In genomic region chr4:143202824-143203223, GRCh38 we compare ENCODE assay signal across 14 cellular contexts. TPM values are rescaled to one million over a fixed set of nuclear protein-coding genes. Genes with fewer than 3 reads are reported as not detected.
DNase-seq lines count a peak whose midpoint lies in the region; ATAC-seq and TF ChIP-seq lines count a peak whose summit lies in the region.
"Had no signal": no experiment of that assay in that cellular context is flagged by ENCODE, and none has a peak within 500 bp of the region (broad histone marks: within the 10 kb centered on the region; RNA-seq: fewer than 3 reads in every experiment).

No MANE protein-coding gene starts in this region.

- no peak overlapping the region for H3K27ac ChIP-seq in osteoblast (ENCODE audit: low read depth, low read length)
- H3K27ac ChIP-seq in naive thymus-derived CD4-positive, alpha-beta T cell (ENCODE audit: low read depth, low read length): no peak overlapping the region
- H3K27ac ChIP-seq: prostate gland had no signal

- CTCF ChIA-PET in naive thymus-derived CD4-positive, alpha-beta T cell (lab: Charles Lee): no interaction called here

- no peak overlapping the region for H2AFZ ChIP-seq in osteoblast (ENCODE audit: low read length)

- H3K4me3 Mint-ChIP-seq in naive thymus-derived CD4-positive, alpha-beta T cell: no peak overlapping the region
- H3K4me3 Mint-ChIP-seq: IgD-negative memory B cell, immature natural killer cell had no signal

- H3K9me3 ChIP-seq in osteoblast (ENCODE audit: low read depth, low read length): no peaks in the 10 kb centered on the region
- H3K9me3 ChIP-seq in naive thymus-derived CD4-positive, alpha-beta T cell (ENCODE audit: control insufficient read depth in 2 of 3, low read length in 3 of 3): no peaks in the 10 kb centered on the region
- H3K9me3 ChIP-seq: prostate gland had no signal

- DNase-seq in ELR (ENCODE audit: low read depth) (peak; percentile 28), NCI-H82 treated with DMSO at 0.1 percent for 48 hours (lab: John Stamatoyannopoulos, UW; ENCODE audit: unreplicated experiment) (peak; percentile 31), dermis blood vessel endothelial cell (peak; percentile 39), osteoblast (ENCODE audit: insufficient read length, low spot score, missing footprints) (no peak), G401 (ENCODE audit: low spot score) (no peak), globus pallidus (ENCODE audit: low spot score) (no peak)
- no peak for DNase-seq in naive thymus-derived CD4-positive, alpha-beta T cell
- DNase-seq: activated T-cell treated with anti-CD3 and anti-CD28 coated beads, Interleukin-2, amount 50 U/mL, for 48 hours; GDM1; immature natural killer cell; NCI-H510A had no signal

- intact Hi-C loops in naive thymus-derived CD4-positive, alpha-beta T cell (cut with micrococcal nuclease): no loop called here

- H3K4me2 ChIP-seq in osteoblast (ENCODE audit: insufficient read depth, low read length): no peak overlapping the region

- H3K27me3 Mint-ChIP-seq in naive thymus-derived CD4-positive, alpha-beta T cell: no peaks in the 10 kb centered on the region
- H3K27me3 Mint-ChIP-seq: IgD-negative memory B cell had no signal

- POLR2A ChIA-PET in naive thymus-derived CD4-positive, alpha-beta T cell (lab: Charles Lee): interaction anchor here (0.9 kb wide), 1 partner anchor 11 kb away, joined by 3 read pairs; no protein-coding TSS in a partner anchor

- H3K27me3 ChIP-seq in osteoblast (ENCODE audit: insufficient read depth, low read length): no peaks in the 10 kb centered on the region
- H3K27me3 ChIP-seq in naive thymus-derived CD4-positive, alpha-beta T cell (ENCODE audit: control insufficient read depth in 2 of 2, insufficient read depth in 2 of 2, low read length in 2 of 2): no peaks in the 10 kb centered on the region

- peak; percentile 40 for TF ChIP-seq CTCF in osteoblast (IDR thresholded peaks at IDR 0.05; ENCODE audit: extremely low read depth, low read depth, low read length)

- H3K36me3 ChIP-seq in osteoblast (ENCODE audit: insufficient read depth, low read length): peaks cover 57% of the 10 kb centered on the region
- peaks cover 6 to 60% (median 22%) of the 10 kb centered on the region in 3 experiments for H3K36me3 ChIP-seq in naive thymus-derived CD4-positive, alpha-beta T cell (ENCODE audit: control insufficient read depth in 2 of 3, insufficient read depth in 3 of 3, low read length in 3 of 3)
- H3K36me3 ChIP-seq: prostate gland had no signal

- no peaks in the 10 kb centered on the region for H3K9me3 Mint-ChIP-seq in naive thymus-derived CD4-positive, alpha-beta T cell
- H3K9me3 Mint-ChIP-seq: IgD-negative memory B cell, immature natural killer cell had no signal

- in situ Hi-C loops in G401 (cut with HindIII; ENCODE audit: low sequenced_read_pairs): no loop called here

- H3K4me3 ChIP-seq in osteoblast (ENCODE audit: insufficient read depth, low read length): no peak overlapping the region
- no peak overlapping the region for H3K4me3 ChIP-seq in naive thymus-derived CD4-positive, alpha-beta T cell (ENCODE audit: low read length)
- H3K4me3 ChIP-seq: prostate gland had no signal

- peaks cover 6 to 38% (median 33%) of the 10 kb centered on the region in 7 donors for H3K4me1 Mint-ChIP-seq in naive thymus-derived CD4-positive, alpha-beta T cell

- H3K36me3 Mint-ChIP-seq in naive thymus-derived CD4-positive, alpha-beta T cell: peaks cover 22 to 67% (median 38%) of the 10 kb centered on the region in 5 donors

- no peak overlapping the region for H3K27ac Mint-ChIP-seq in naive thymus-derived CD4-positive, alpha-beta T cell
- H3K27ac Mint-ChIP-seq: IgD-negative memory B cell, immature natural killer cell had no signal

- ATAC-seq in naive thymus-derived CD4-positive, alpha-beta T cell: no peak
- no peak for ATAC-seq in GM18873 (IDR thresholded peaks at IDR 0.05; ENCODE audit: low FRiP score, unreplicated experiment)

- peaks cover 18% of the 10 kb centered on the region for H3K79me2 ChIP-seq in osteoblast (ENCODE audit: insufficient read depth, low read length)

- peaks cover 3% of the 10 kb centered on the region for H4K20me1 ChIP-seq in osteoblast (ENCODE audit: insufficient read depth, low read length)

- H3K4me1 ChIP-seq in osteoblast (ENCODE audit: insufficient read depth, low read length): no peaks in the 10 kb centered on the region
- no peaks in the 10 kb centered on the region for H3K4me1 ChIP-seq in naive thymus-derived CD4-positive, alpha-beta T cell (ENCODE audit: control insufficient read depth in 2 of 2, insufficient read depth in 2 of 2, low read length in 2 of 2)
- H3K4me1 ChIP-seq: prostate gland had no signal

RNA-seq across cellular contexts. Expression of gene USP38, which starts 18.1 kb away (rescaled TPM):
- total RNA-seq in dermis blood vessel endothelial cell (44.1 and 44.3 TPM in 2 replicates), osteoblast (24.2 and 25.7 TPM in 2 replicates)
- 9.1 and 14.1 TPM in 2 replicates for total RNA-seq in G401 (2014; rRNA removed; shearing (Covaris generic))
- 10 to 100 TPM; 22.4 to 28.8 (median 24.3) TPM for total RNA-seq in naive thymus-derived CD4-positive, alpha-beta T cell
- polyA plus RNA-seq in naive thymus-derived CD4-positive, alpha-beta T cell: 10 to 100 TPM; 17.7 to 26.2 TPM

Comparison
In these comparisons a context has a peak if more than half of its experiments do, and no peak if none do; other contexts are left out.
1. DNase-seq: peak in ELR (single experiment), NCI-H82 treated with DMSO at 0.1 percent for 48 hours (single experiment) and dermis blood vessel endothelial cell (single experiment); none in osteoblast (single experiment), G401 (single experiment), globus pallidus (single experiment) and naive thymus-derived CD4-positive, alpha-beta T cell (0 of 9).